In genomic region chr10:79779310-79779938, GRCh38 we compare ENCODE assay signal across 8 cellular contexts. TPM values are rescaled to one million over a fixed set of nuclear protein-coding genes. Genes with fewer than 3 reads are reported as not detected.
DNase-seq lines count a peak whose midpoint lies in the region; ATAC-seq and TF ChIP-seq lines count a peak whose summit lies in the region.
"Not testable (repeated sequence)": the region's sequence is repeated elsewhere in the genome, so short reads cannot be mapped to it uniquely, and the experiment has no call there.

No MANE protein-coding gene starts in this region.

- H3K9me2 ChIP-seq in GM23248 (ENCODE audit: insufficient read depth), result not testable (repeated sequence)

- H3K27me3 Mint-ChIP-seq in T-helper 2 cell treated with Interferon-gamma antibody and Interleukin-4, amounts not matched to agents 5 μg/mL and 100 μg/mL, for 36 hours (ENCODE audit: low read depth); stimulated activated naive B cell treated with anti-CD40 and anti-IgM and Interleukin-4, amounts not matched to agents 10 μg/mL and 1 μg/mL and 100 μg/mL, for 72 hours: not testable (repeated sequence)

- H3K27ac Mint-ChIP-seq in T-helper 2 cell treated with Interferon-gamma antibody and Interleukin-4, amounts not matched to agents 5 μg/mL and 100 μg/mL, for 36 hours; stimulated activated naive B cell treated with anti-CD40 and anti-IgM and Interleukin-4, amounts not matched to agents 10 μg/mL and 1 μg/mL and 100 μg/mL, for 72 hours: not testable (repeated sequence)

- H3K4me3 ChIP-seq in GM23248; KMS-11 (IDR thresholded peaks at IDR 0.05; ENCODE audit: insufficient read depth, low read depth, low read length): not testable (repeated sequence)

- H3K36me3 ChIP-seq in GM23248 (ENCODE audit: low read depth); KMS-11 (ENCODE audit: insufficient read depth): not testable (repeated sequence)

- 14 to 26% methylated on average over 14 of the region's 14 CpGs for WGBS in GM23248 (ENCODE audit: low coverage in 1 of 2, low lambda C conversion rate in 2 of 2, missing lambda C conversion rate in 2 of 2), 2 experiments

- H3K9me3 Mint-ChIP-seq in T-helper 2 cell treated with Interferon-gamma antibody and Interleukin-4, amounts not matched to agents 5 μg/mL and 100 μg/mL, for 36 hours; stimulated activated naive B cell treated with anti-CD40 and anti-IgM and Interleukin-4, amounts not matched to agents 10 μg/mL and 1 μg/mL and 100 μg/mL, for 72 hours: not testable (repeated sequence)

- not testable (repeated sequence) for H3K9ac ChIP-seq in GM23248, KMS-11

- not testable (repeated sequence) for H3K27me3 ChIP-seq in GM23248 (replicated peaks; ENCODE audit: insufficient read depth); KMS-11 (ENCODE audit: insufficient read depth, low read depth)

- H3K4me1 ChIP-seq in GM23248 (ENCODE audit: insufficient read depth); KMS-11 (ENCODE audit: low read depth, poor library complexity, severe bottlenecking): not testable (repeated sequence)

- in situ Hi-C loops in GM23248 (cut with MboI), result not testable (repeated sequence)

- DNase-seq in Daoy (ENCODE audit: low read depth), result peak; percentile 69
- peak; percentile 72 for DNase-seq in GM23248
- peak; percentile 50 for DNase-seq in T-helper 2 cell treated with Interferon-gamma antibody and Interleukin-4, amounts not matched to agents 5 μg/mL and 100 μg/mL, for 36 hours (ENCODE audit: low spot score)
- peak; percentile 5 for DNase-seq in activated naive CD8-positive, alpha-beta T cell treated with anti-CD3 and anti-CD28 coated beads, Interleukin-2, amount 50 U/mL, for 16 hours (ENCODE audit: low read depth, low spot score)
- DNase-seq in glomerular visceral epithelial cell (ENCODE audit: extremely low spot score), result peak; percentile 60
- peak; percentile 31 for DNase-seq in occipital lobe (lab: John Stamatoyannopoulos, UW)
- peak; percentile 46 for DNase-seq in stimulated activated naive B cell treated with anti-CD40 and anti-IgM and Interleukin-4, amounts not matched to agents 10 μg/mL and 1 μg/mL and 100 μg/mL, for 72 hours

- H2AFZ ChIP-seq in GM23248; KMS-11 (ENCODE audit: low read depth): not testable (repeated sequence)

- H3K9me3 ChIP-seq in GM23248 (ENCODE audit: low read depth), result not testable (repeated sequence)

- ATAC-seq in stimulated activated naive B cell treated with anti-CD40 and anti-IgM and Interleukin-4, amounts not matched to agents 10 μg/mL and 1 μg/mL and 100 μg/mL, for 72 hours (replicated peaks), result peak; percentile 94 to 98

- not testable (repeated sequence) for H3K36me3 Mint-ChIP-seq in T-helper 2 cell treated with Interferon-gamma antibody and Interleukin-4, amounts not matched to agents 5 μg/mL and 100 μg/mL, for 36 hours (ENCODE audit: low read depth); stimulated activated naive B cell treated with anti-CD40 and anti-IgM and Interleukin-4, amounts not matched to agents 10 μg/mL and 1 μg/mL and 100 μg/mL, for 72 hours

- not testable (repeated sequence) for H3K79me2 ChIP-seq in GM23248 (ENCODE audit: insufficient read depth); KMS-11 (ENCODE audit: insufficient read depth, low read depth)

- not testable (repeated sequence) for H3K4me2 ChIP-seq in GM23248 (ENCODE audit: unreplicated experiment); KMS-11

- H3K4me1 Mint-ChIP-seq in T-helper 2 cell treated with Interferon-gamma antibody and Interleukin-4, amounts not matched to agents 5 μg/mL and 100 μg/mL, for 36 hours (ENCODE audit: low read depth); stimulated activated naive B cell treated with anti-CD40 and anti-IgM and Interleukin-4, amounts not matched to agents 10 μg/mL and 1 μg/mL and 100 μg/mL, for 72 hours: not testable (repeated sequence)

- TF ChIP-seq CTCF in KMS-11 (conservative IDR thresholded peaks at IDR 0.05; ENCODE audit: low read depth, low read length), result peak; percentile 45

- not testable (repeated sequence) for H4K20me1 ChIP-seq in GM23248 (ENCODE audit: insufficient read depth); KMS-11 (ENCODE audit: insufficient read depth)

- not testable (repeated sequence) for H3K27ac ChIP-seq in GM23248, KMS-11

- not testable (repeated sequence) for H3F3A ChIP-seq in GM23248 (ENCODE audit: insufficient read depth)

- not testable (repeated sequence) for H3K4me3 Mint-ChIP-seq in T-helper 2 cell treated with Interferon-gamma antibody and Interleukin-4, amounts not matched to agents 5 μg/mL and 100 μg/mL, for 36 hours
- peak overlapping the region in 1 of 2 donors; percentile 20 for H3K4me3 Mint-ChIP-seq in stimulated activated naive B cell treated with anti-CD40 and anti-IgM and Interleukin-4, amounts not matched to agents 10 μg/mL and 1 μg/mL and 100 μg/mL, for 72 hours

RNA-seq across cellular contexts. Expression of gene NUTM2E, which starts 47.1 kb away (rescaled TPM):
- total RNA-seq in Daoy (2014; rRNA removed; shearing (Covaris generic)), result under 0.01 TPM in 1 of 2 replicates, not detected in the other
- not detected in 2 replicates for total RNA-seq in GM23248 (2014; rRNA removed; shearing (Covaris generic))
- polyA plus RNA-seq in GM23248 (2016; fragmentation: Nextera tagmentation; extraction: Ambion mirVana), result not detected in 2 replicates
- 0.78 TPM for total RNA-seq in occipital lobe

Comparison
In these comparisons a context has a peak if more than half of its experiments do, and no peak if none do; other contexts are left out.
1. DNase-seq: peak in every context shown above with its lines; median percentile 72 in GM23248; 69 in Daoy; 60 in glomerular visceral epithelial cell; 50 in T-helper 2 cell treated with Interferon-gamma antibody and Interleukin-4, amounts not matched to agents 5 μg/mL and 100 μg/mL, for 36 hours; 46 in stimulated activated naive B cell treated with anti-CD40 and anti-IgM and Interleukin-4, amounts not matched to agents 10 μg/mL and 1 μg/mL and 100 μg/mL, for 72 hours; 31 in occipital lobe; 5 in activated naive CD8-positive, alpha-beta T cell treated with anti-CD3 and anti-CD28 coated beads, Interleukin-2, amount 50 U/mL, for 16 hours.